8 cellular contexts compared by ENCODE assay signal in genomic region chr7:12403287-12404181, GRCh38. TPM values are rescaled to one million over a fixed set of nuclear protein-coding genes. Genes with fewer than 3 reads are reported as not detected.
DNase-seq lines count a peak whose midpoint lies in the region; ATAC-seq and TF ChIP-seq lines count a peak whose summit lies in the region.

VWDE (minus strand) TSS chr7:12403865; CDS start chr7:12403716, 149 bp downstream.

- no peak for TF ChIP-seq CTCF in PC-3 (conservative IDR thresholded peaks at IDR 0.05; ENCODE audit: low read depth, low read length)
- no peak for TF ChIP-seq CTCF in heart right ventricle (IDR thresholded peaks at IDR 0.05)

- H3K4me2 ChIP-seq in PC-3 (ENCODE audit: low read length), result peak within 1 kb of the TSS; percentile 92

- H3K4me3 ChIP-seq in HUES64 (ENCODE audit: low read length), result peak within 1 kb of the TSS; percentile 80
- peak within 1 kb of the TSS; percentile 96 for H3K4me3 ChIP-seq in PC-3 (ENCODE audit: low read length)
- H3K4me3 ChIP-seq in heart right ventricle, result peak within 1 kb of the TSS in 9 of 10 donors; percentile 1 to 57 (median 38)

- H3K27me3 ChIP-seq in HUES64 (ENCODE audit: insufficient read depth, low read length) (peaks cover 8% of the 10 kb centered on the region; the same call in 1 of the 2 replicates), PC-3 (ENCODE audit: low read length) (no peaks in the 10 kb centered on the region), heart right ventricle (peaks cover 0 to 63% (median 26%) of the 10 kb centered on the region in 7 donors)

- intact Hi-C loops in PC-3 (cut with micrococcal nuclease) (loop anchor here (1.0 kb wide), 2 partner anchors 19 to 32 kb away; no protein-coding TSS in a partner anchor), heart right ventricle (cut with DNase I) (no loop called here)

- peaks cover 48% of the 10 kb centered on the region for H3K79me2 ChIP-seq in PC-3 (ENCODE audit: low read length)

- H3K4me1 ChIP-seq in HUES64 (ENCODE audit: insufficient read depth, low read length) (peaks cover 14% of the 10 kb centered on the region), PC-3 (ENCODE audit: insufficient read depth, low read length) (peaks cover 24% of the 10 kb centered on the region), heart right ventricle (peaks cover 0 to 17% (median 9%) of the 10 kb centered on the region in 9 donors)

- no TSS peak for BruUV-seq in PC-3 (replicated peaks; lab: Mats Ljungman, UMichigan)

- under 1% methylated on average over 54 of the region's 54 CpGs for WGBS in HUES64
- WGBS in heart right ventricle, 2 donors, result 1% methylated on average over 54 of the region's 54 CpGs

- H3F3A ChIP-seq in PC-3 (ENCODE audit: low read length, unreplicated experiment), result no peaks in the 10 kb centered on the region

- H3K9me3 ChIP-seq in HUES64 (ENCODE audit: insufficient read depth, low read depth, low read length) (peaks cover 3% of the 10 kb centered on the region), PC-3 (ENCODE audit: low read length) (peaks cover 9% of the 10 kb centered on the region), heart right ventricle (peaks cover 0 to 7% (median 0%) of the 10 kb centered on the region in 11 donors)

- peak; percentile 80 for DNase-seq in PC-3
- peak; percentile 43 for DNase-seq in activated effector memory CD4-positive, alpha-beta T cell treated with Interleukin-2 at 50 U/mL for 16 hours
- peak in 1 of 2 donors; percentile 9 for DNase-seq in heart right ventricle
- peak; percentile 45 for DNase-seq in putamen (ENCODE audit: low spot score)
- DNase-seq in cerebellar nuclear complex (lab: John Stamatoyannopoulos, UW), result no peak
- DNase-seq in GM19238 (ENCODE audit: insufficient read length, low spot score), result no peak

- H3K9ac ChIP-seq in HUES64 (ENCODE audit: low read depth, low read length), result peak within 1 kb of the TSS; percentile 78
- H3K9ac ChIP-seq in PC-3 (ENCODE audit: low read length), result peak within 1 kb of the TSS; percentile 81

- ATAC-seq in GM18873 (IDR thresholded peaks at IDR 0.05; ENCODE audit: low FRiP score, unreplicated experiment) (peak; percentile 48), PC-3 (peak; percentile 89), heart right ventricle (peak in 3 of 8 donors; percentile 17 to 31 (median 19))

- peak within 1 kb of the TSS; percentile 96 for H2AFZ ChIP-seq in PC-3 (ENCODE audit: low read length)

- peaks cover 9% of the 10 kb centered on the region; the same call in 1 of the 2 replicates for H4K20me1 ChIP-seq in PC-3 (ENCODE audit: low read length)

- CTCF ChIA-PET in PC-3 (lab: Charles Lee), result interaction anchor here (0.6 kb wide), 1 partner anchor 34 kb away, joined by 7 read pairs; no protein-coding TSS in a partner anchor

- POLR2A ChIA-PET in PC-3 (lab: Charles Lee; ENCODE audit: unreplicated experiment), result no interaction called here

- H3K9me2 ChIP-seq in PC-3 (replicated peaks; ENCODE audit: low read length), result no peaks in the 10 kb centered on the region

- H3K27ac ChIP-seq in HUES64 (ENCODE audit: low read depth, low read length) (peak within 1 kb of the TSS; percentile 64; the same call in 1 of the 2 replicates), PC-3 (ENCODE audit: low read length) (peak within 1 kb of the TSS; percentile 65), heart right ventricle (no peak within 1 kb of the TSS)

- H3K36me3 ChIP-seq in HUES64 (ENCODE audit: insufficient read depth, low read length) (peaks cover 3% of the 10 kb centered on the region; the same call in 1 of the 2 replicates), PC-3 (ENCODE audit: low read depth, low read length) (peaks cover 8% of the 10 kb centered on the region), heart right ventricle (no peaks in the 10 kb centered on the region)

RNA-seq across cellular contexts. Expression of gene VWDE, which starts in this region (rescaled TPM):
- 2.9 TPM for polyA plus RNA-seq in HUES64 (2013, experiment 1 of 2)
- polyA plus RNA-seq in HUES64 (2013, experiment 2 of 2), result 2.5 TPM
- total RNA-seq in PC-3 (2014; rRNA removed) (5.5 and 7.7 TPM in 2 replicates), heart right ventricle (under 1 TPM in 3 of 10 donors, not detected in 7; 0.05 to 0.37 (median 0.07) TPM)
- polyA plus RNA-seq in heart right ventricle, result not detected

Comparison
In these comparisons a context has a peak if more than half of its experiments do, and no peak if none do; other contexts are left out.
1. H3K27ac ChIP-seq: peak in HUES64 (single experiment) and PC-3 (single experiment); none in heart right ventricle (0 of 10).
2. H3K4me3 ChIP-seq: peak in every context shown above with its lines; median percentile 96 in PC-3; 80 in HUES64; 38 in heart right ventricle.
3. DNase-seq: peak in PC-3 (single experiment), activated effector memory CD4-positive, alpha-beta T cell treated with Interleukin-2 at 50 U/mL for 16 hours (single experiment) and putamen (single experiment); none in cerebellar nuclear complex (0 of 2) and GM19238 (single experiment).